10 cellular contexts compared by ENCODE assay signal in the genomic region with DNA sequence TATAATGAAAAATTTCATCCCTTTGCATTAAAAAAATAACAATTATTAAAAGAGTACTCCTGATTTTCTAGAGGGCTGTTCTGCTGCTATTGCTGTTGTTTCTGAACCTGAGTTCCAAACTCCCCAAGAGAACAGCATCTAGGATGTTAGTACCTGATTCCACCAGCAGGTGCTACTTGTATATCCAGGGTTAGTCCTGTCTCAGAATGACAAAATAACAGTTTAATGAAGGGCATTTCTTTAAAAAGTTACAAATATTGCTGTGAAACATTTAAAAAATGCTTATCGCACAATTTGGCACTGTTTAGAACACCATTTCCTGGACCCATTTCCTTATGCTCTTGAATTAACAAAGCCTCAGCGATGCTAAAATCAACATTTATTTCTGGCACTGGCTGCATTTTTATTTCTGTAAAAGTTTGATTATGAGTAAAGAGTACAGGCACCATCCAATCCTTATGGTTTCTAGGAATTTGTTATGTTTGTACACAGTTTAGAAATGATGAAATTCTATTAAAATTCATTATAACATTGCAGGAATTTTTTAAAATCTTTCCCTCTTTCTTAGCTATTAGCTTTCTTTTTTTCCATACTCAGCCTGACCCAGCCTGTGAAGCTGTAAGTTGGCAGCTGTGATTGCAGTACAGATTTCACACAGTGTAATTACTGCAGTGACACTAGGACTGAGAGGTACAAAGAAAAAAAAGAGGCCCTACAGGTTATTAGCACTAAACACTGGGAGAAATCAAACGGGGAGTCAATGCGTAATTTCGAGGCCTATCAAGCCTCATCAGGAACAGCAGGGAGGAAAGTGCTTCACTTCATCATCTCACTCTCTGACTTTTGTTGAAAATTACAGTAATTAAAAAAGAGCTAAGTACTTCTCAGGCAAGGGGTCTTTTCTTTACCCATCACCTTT.
DNase-seq lines count a peak whose midpoint lies in the region; ATAC-seq and TF ChIP-seq lines count a peak whose summit lies in the region.
"Had no signal": no experiment of that assay in that cellular context is flagged by ENCODE, and none has a peak within 500 bp of the region (broad histone marks: within the 10 kb centered on the region; RNA-seq: fewer than 3 reads in every experiment).

No MANE protein-coding gene starts in this region.

- no peaks in the 10 kb centered on the region for H3K27me3 ChIP-seq in DND-41 (ENCODE audit: insufficient read depth, low read length, poor library complexity)
- H3K27me3 ChIP-seq in OCI-LY3 (ENCODE audit: low read depth, low read length) = no peaks in the 10 kb centered on the region
- H3K27me3 ChIP-seq: SJSA1 had no signal

- H3K79me2 ChIP-seq in DND-41 (ENCODE audit: insufficient read depth, low read length) (no peaks in the 10 kb centered on the region), OCI-LY3 (ENCODE audit: low read length) (no peaks in the 10 kb centered on the region)

- intact Hi-C loops in posterior vena cava (cut with DNase I) = no loop called here

- no peak overlapping the region for H3K9ac ChIP-seq in DND-41 (ENCODE audit: low read depth, low read length)
- H3K9ac ChIP-seq in OCI-LY3 (ENCODE audit: low read length) = no peak overlapping the region

- H3K27ac ChIP-seq in DND-41 (ENCODE audit: low read length) (no peak overlapping the region), OCI-LY3 (ENCODE audit: low read length) (no peak overlapping the region)
- H3K27ac ChIP-seq: SJSA1 had no signal

- H2AFZ ChIP-seq in DND-41 (ENCODE audit: low read depth, low read length) (no peak overlapping the region), OCI-LY3 (ENCODE audit: low read depth, low read length) (no peak overlapping the region)

- no peak overlapping the region for H3K4me2 ChIP-seq in DND-41 (ENCODE audit: insufficient read depth, low read length)
- no peak overlapping the region for H3K4me2 ChIP-seq in OCI-LY3 (ENCODE audit: low read length)

- DNase-seq in DND-41 = no peak
- DNase-seq in iPS-NIHi11 (ENCODE audit: low spot score) = peak; percentile 22
- DNase-seq in foreskin melanocyte = no peak
- DNase-seq in DMS153 treated with DMSO at 0.1 percent for 48 hours (lab: John Stamatoyannopoulos, UW; ENCODE audit: unreplicated experiment) = no peak
- DNase-seq in HCEC 1CT = no peak
- DNase-seq in posterior vena cava (ENCODE audit: low spot score) = no peak
- DNase-seq: GDM1 had no signal

- TF ChIP-seq CTCF in DND-41 (IDR thresholded peaks at IDR 0.05; ENCODE audit: borderline replicate concordance, extremely low read depth, low read length, poor library complexity, severe bottlenecking) (peak; percentile 37), OCI-LY3 (IDR thresholded peaks at IDR 0.05; ENCODE audit: low read depth, low read length) (peak; percentile 19; the same call in 1 of the 2 replicates)

- ATAC-seq in DND-41 (ENCODE audit: insufficient read depth, low read depth) (no peak), HG02973 (IDR thresholded peaks at IDR 0.05; ENCODE audit: unreplicated experiment) (peak; percentile 66)

- H3K9me3 ChIP-seq in DND-41 (ENCODE audit: insufficient read depth, low read length, severe bottlenecking) (no peaks in the 10 kb centered on the region), OCI-LY3 (ENCODE audit: insufficient read depth, low read length) (no peaks in the 10 kb centered on the region)
- H3K9me3 ChIP-seq: SJSA1 had no signal

- no peaks in the 10 kb centered on the region for H3K36me3 ChIP-seq in DND-41 (ENCODE audit: insufficient read depth, low read length)
- H3K36me3 ChIP-seq in OCI-LY3 (replicated peaks; ENCODE audit: low read depth, low read length) = no peaks in the 10 kb centered on the region
- H3K36me3 ChIP-seq: SJSA1 had no signal

- H4K20me1 ChIP-seq in DND-41 (ENCODE audit: insufficient read depth, low read length) (no peaks in the 10 kb centered on the region), OCI-LY3 (ENCODE audit: insufficient read depth, low read length) (no peaks in the 10 kb centered on the region)

- H3K4me1 ChIP-seq in DND-41 (ENCODE audit: insufficient read depth, low read length) = no peaks in the 10 kb centered on the region
- no peaks in the 10 kb centered on the region for H3K4me1 ChIP-seq in OCI-LY3 (ENCODE audit: low read length)
- H3K4me1 ChIP-seq: SJSA1 had no signal

- H3K4me3 ChIP-seq in DND-41 (ENCODE audit: low read depth in 1 of 2, low read length in 2 of 2) = no peak overlapping the region
- H3K4me3 ChIP-seq in OCI-LY3 (ENCODE audit: low read length) = no peak overlapping the region
- H3K4me3 ChIP-seq: SJSA1 had no signal
